23 cellular contexts compared by ENCODE assay signal in the genomic region with DNA sequence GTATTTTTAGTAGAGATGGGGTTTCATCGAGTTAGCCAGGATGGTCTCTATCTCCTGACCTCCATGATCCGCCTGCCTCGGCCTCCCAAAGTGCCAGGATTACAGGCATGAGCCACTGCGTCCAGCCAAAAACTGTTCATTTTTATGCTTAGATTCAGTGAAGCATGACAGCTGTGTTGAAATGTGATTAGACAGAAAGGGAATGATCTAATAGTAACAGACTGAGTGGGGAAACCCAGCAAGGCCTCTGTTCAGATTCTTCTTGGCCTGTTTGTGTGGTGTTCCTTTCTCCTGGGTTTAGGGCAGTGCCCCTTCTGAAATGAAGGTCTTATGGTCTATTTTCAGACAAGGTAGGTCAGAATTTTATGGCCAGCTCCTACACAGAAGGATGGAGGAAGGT. TPM values are rescaled to one million over a fixed set of nuclear protein-coding genes. Genes with fewer than 3 reads are reported as not detected.
DNase-seq lines count a peak whose midpoint lies in the region; ATAC-seq, FAIRE-seq and TF ChIP-seq lines count a peak whose summit lies in the region.
"Had no signal": no experiment of that assay in that cellular context is flagged by ENCODE, and none has a peak within 500 bp of the region (broad histone marks: within the 10 kb centered on the region; RNA-seq: fewer than 3 reads in every experiment).

No MANE protein-coding gene starts in this region.

- no peak for FAIRE-seq in GM12891 (lab: Jason Lieb, UNC)
- FAIRE-seq: D721Med, G401.6, GM19239 had no signal

- no peaks in the 10 kb centered on the region for H3K9me3 ChIP-seq in smooth muscle cell (replicated peaks; ENCODE audit: low read depth)

- no peak for ATAC-seq in GM21360 (IDR thresholded peaks at IDR 0.05; ENCODE audit: unreplicated experiment)
- ATAC-seq: CD8-positive, alpha-beta T cell had no signal

- 97% methylated on average over 4 of the region's 4 CpGs for WGBS in smooth muscle cell (ENCODE audit: low lambda C conversion rate)

- H3K27ac ChIP-seq in smooth muscle cell (ENCODE audit: low read depth) = no peak overlapping the region
- H3K27ac ChIP-seq: 22Rv1 had no signal

- H3K36me3 ChIP-seq in smooth muscle cell (ENCODE audit: low read depth) = no peaks in the 10 kb centered on the region

- no peaks in the 10 kb centered on the region for H3K79me2 ChIP-seq in smooth muscle cell (ENCODE audit: low read depth)

- no peak overlapping the region for H3K4me2 ChIP-seq in smooth muscle cell

- no peak overlapping the region for H3K4me3 ChIP-seq in smooth muscle cell

- TF ChIP-seq POLR2A in GM12891 (IDR thresholded peaks at IDR 0.05; ENCODE audit: low read depth, low read length) = no peak

- no peak for TF ChIP-seq CTCF in smooth muscle cell (IDR thresholded peaks at IDR 0.05; ENCODE audit: borderline replicate concordance, insufficient read depth, poor library complexity, severe bottlenecking)

- no peaks in the 10 kb centered on the region for H3F3A ChIP-seq in smooth muscle cell (ENCODE audit: low read depth)

- no peaks in the 10 kb centered on the region for H3K27me3 ChIP-seq in smooth muscle cell (ENCODE audit: low read depth)

- no peak overlapping the region for H3K9ac ChIP-seq in smooth muscle cell (ENCODE audit: low read depth)

- no peaks in the 10 kb centered on the region for H3K4me1 ChIP-seq in smooth muscle cell (ENCODE audit: low read depth)

- no peaks in the 10 kb centered on the region for H4K20me1 ChIP-seq in smooth muscle cell (ENCODE audit: low read depth)

- H2AFZ ChIP-seq in smooth muscle cell (ENCODE audit: low read depth) = no peak overlapping the region

- DNase-seq in GM12891 (ENCODE audit: insufficient read length, low spot score) (no peak), dedifferentiated amniotic fluid mesenchymal stem cell (ENCODE audit: extremely low spot score) (peak; percentile 25), kidney tubule cell (ENCODE audit: low spot score) (peak; percentile 65), renal cortical epithelial cell (ENCODE audit: low read depth) (peak; percentile 67), NCI-H82 (lab: John Stamatoyannopoulos, UW) (no peak), smooth muscle cell (lab: John Stamatoyannopoulos, UW; ENCODE audit: unreplicated experiment) (no peak)
- DNase-seq in activated CD4-positive, CD25-positive, alpha-beta regulatory T cell treated with anti-CD3 and anti-CD28 coated beads, Interleukin-2, amount 50 U/mL, for 72 hours = no peak
- DNase-seq: CD8-positive, alpha-beta T cell; COR-L47; DMS153; DMS79 treated with DMSO at 0.1 percent for 48 hours; EL; HCEC 1CT; HFFc6 had no signal

TF ChIP-seq in GM12891, 5 proteins besides CTCF, POLR2A, EP300 and RAD21:
- peak; percentile 47 for TF ChIP-seq PAX5 (IDR thresholded peaks at IDR 0.05; ENCODE audit: insufficient read depth, low read length, severe bottlenecking)
- TF ChIP-seq SPI1 (IDR thresholded peaks at IDR 0.05; ENCODE audit: low read depth, low read length) = no peak
- TF ChIP-seq TAF1 (IDR thresholded peaks at IDR 0.05; ENCODE audit: low read depth, low read length) = no peak
- no peak for TF ChIP-seq POU2F2 (IDR thresholded peaks at IDR 0.05; ENCODE audit: low read depth, low read length)
- no peak for TF ChIP-seq POLR2AphosphoS5 (IDR thresholded peaks at IDR 0.05; ENCODE audit: low read depth, low read length)
TF ChIP-seq in GM12891: peak in this region for 1.

RNA-seq across cellular contexts. Expression of a gene that starts 11.8 kb away (rescaled TPM):
- polyA plus RNA-seq in GM12891 (2012; ENCODE audit: low read depth, missing spikeins) = 16.7 TPM
- 36.5 and 55.6 TPM in 2 replicates for total RNA-seq in renal cortical epithelial cell
- 19.3 and 28.0 TPM in 2 replicates for total RNA-seq in smooth muscle cell
- polyA plus RNA-seq in smooth muscle cell = 33.8 and 46.3 TPM in 2 replicates

RNA-seq across cellular contexts. Expression of a gene that starts 33.7 kb away (rescaled TPM):
- polyA plus RNA-seq in GM12891 (2012; ENCODE audit: low read depth, missing spikeins) = not detected
- not detected in 2 replicates for total RNA-seq in renal cortical epithelial cell
- 0.81 TPM in 1 of 2 replicates, not detected in the other for total RNA-seq in smooth muscle cell
- polyA plus RNA-seq in smooth muscle cell = not detected in 2 replicates
- total RNA-seq: A673; CD8-positive, alpha-beta T cell; H4; HFFc6 had no signal
- polyA plus RNA-seq: BJ, CD14-positive monocyte had no signal

Comparison
In these comparisons a context has a peak if more than half of its experiments do, and no peak if none do; other contexts are left out.
1. DNase-seq: peak in dedifferentiated amniotic fluid mesenchymal stem cell (single experiment), kidney tubule cell (single experiment) and renal cortical epithelial cell (single experiment); none in GM12891 (single experiment), activated CD4-positive, CD25-positive, alpha-beta regulatory T cell treated with anti-CD3 and anti-CD28 coated beads, Interleukin-2, amount 50 U/mL, for 72 hours (single experiment), NCI-H82 (single experiment) and smooth muscle cell (single experiment).